Comparison of ENCODE assay signal across 11 cellular contexts in the genomic region with DNA sequence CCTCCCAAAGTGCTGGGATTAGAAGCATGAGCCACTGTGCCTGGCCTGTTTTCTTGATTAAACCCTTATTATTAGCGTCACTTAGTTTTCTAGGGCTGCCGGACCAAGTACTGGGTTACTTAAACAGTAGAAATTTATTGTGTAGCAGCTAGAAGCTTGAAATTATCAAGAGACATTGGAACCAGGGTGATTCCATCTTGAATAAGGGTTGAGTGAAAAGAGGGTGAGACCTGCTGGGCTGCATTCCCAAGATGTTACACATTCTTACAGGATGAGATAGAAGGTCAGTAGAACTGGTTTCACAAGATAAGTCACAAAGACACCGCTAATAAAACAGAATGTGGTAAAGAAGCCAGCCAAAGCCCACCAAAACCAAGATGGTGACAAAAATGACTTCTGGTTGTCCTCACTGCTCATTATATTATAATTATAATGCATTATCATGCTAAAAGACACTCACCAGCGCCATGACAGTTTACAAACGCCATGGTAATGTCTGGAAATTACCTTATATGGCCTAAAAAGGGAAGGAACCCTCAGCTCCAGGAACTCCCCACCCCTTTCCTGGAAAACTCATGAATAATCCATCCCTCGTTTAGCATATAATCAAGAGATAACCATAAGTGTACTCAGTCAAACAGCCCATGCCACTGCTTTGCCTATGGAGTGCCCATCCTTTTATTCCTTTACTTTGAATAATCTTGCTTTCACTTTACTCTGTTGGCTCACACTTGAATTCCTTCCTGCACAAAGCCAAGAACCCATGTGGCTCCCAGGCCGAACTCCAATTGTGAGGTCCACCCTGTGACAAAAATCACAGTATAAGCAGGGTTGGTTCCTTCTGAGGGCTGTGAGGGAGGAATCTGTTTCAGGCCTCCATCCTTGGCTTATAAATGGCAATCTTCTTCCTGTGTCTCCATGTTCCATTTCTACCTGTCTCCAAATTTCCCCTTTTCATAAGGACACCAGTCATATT. TPM values are rescaled to one million over a fixed set of nuclear protein-coding genes. Genes with fewer than 3 reads are reported as not detected.
DNase-seq lines count a peak whose midpoint lies in the region; ATAC-seq and TF ChIP-seq lines count a peak whose summit lies in the region.
"Had no signal": no experiment of that assay in that cellular context is flagged by ENCODE, and none has a peak within 500 bp of the region (broad histone marks: within the 10 kb centered on the region; RNA-seq: fewer than 3 reads in every experiment).

No MANE protein-coding gene starts in this region.

- WGBS in esophagus muscularis mucosa = 77% methylated on average over 7 of the region's 7 CpGs

- ATAC-seq in HG03095 (IDR thresholded peaks at IDR 0.05; ENCODE audit: unreplicated experiment) = no peak

- no peaks in the 10 kb centered on the region for H3K9me3 ChIP-seq in esophagus muscularis mucosa

- CTCF ChIA-PET in HEK293T (lab: Yijun Ruan, JAX) = no interaction called here

- no peak for TF ChIP-seq EP300 in esophagus muscularis mucosa (IDR thresholded peaks at IDR 0.05)

- no peak overlapping the region for H3K4me3 ChIP-seq in esophagus muscularis mucosa

- TF ChIP-seq CTCF in esophagus muscularis mucosa (IDR thresholded peaks at IDR 0.05) = no peak

- POLR2A ChIA-PET in HEK293T (lab: Yijun Ruan, JAX) = no interaction called here

- peak overlapping the region; percentile 55 to 71 (median 66) for H3K27ac ChIP-seq in esophagus muscularis mucosa (replicated peaks in 1 of 4)

- H3K4me1 ChIP-seq in esophagus muscularis mucosa = peaks cover 8 to 32% (median 25%) of the 10 kb centered on the region in 4 donors

- TF ChIP-seq POLR2A in esophagus muscularis mucosa (IDR thresholded peaks at IDR 0.05; ENCODE audit: low read depth) = no peak

- no peaks in the 10 kb centered on the region for H3K36me3 ChIP-seq in esophagus muscularis mucosa

- H3K27me3 ChIP-seq in esophagus muscularis mucosa = no peaks in the 10 kb centered on the region

- intact Hi-C loops in esophagus muscularis mucosa (cut with DNase I) = no loop called here

- peak; percentile 31 for DNase-seq in AG08396 (ENCODE audit: low spot score)
- DNase-seq in M059J (ENCODE audit: low read depth) = peak; percentile 90
- DNase-seq in esophagus muscularis mucosa (ENCODE audit: extremely low spot score) = no peak
- DNase-seq in mucosa of gallbladder (ENCODE audit: low spot score) = peak; percentile 32
- DNase-seq in stimulated activated naive CD4-positive, alpha-beta T cell (lab: John Stamatoyannopoulos, UW) = no peak
- DNase-seq in HEK293T (ENCODE audit: extremely low spot score) = no peak
- no peak for DNase-seq in DMS153 (lab: John Stamatoyannopoulos, UW)
- DNase-seq: activated CD8-positive, alpha-beta memory T cell treated with anti-CD3 and anti-CD28 coated beads for 24 hours; glutamatergic neuron; NCI-H1417 treated with DMSO at 0.1 percent for 48 hours had no signal

TF ChIP-seq in HEK293T, 16 proteins besides CTCF, POLR2A, EP300 and RAD21:
- no peak for TF ChIP-seq FOXA1 (IDR thresholded peaks at IDR 0.05)
- no peak for TF ChIP-seq LEF1 (IDR thresholded peaks at IDR 0.05; ENCODE audit: borderline replicate concordance)
- no peak for TF ChIP-seq FOXK2 (IDR thresholded peaks at IDR 0.05)
- TF ChIP-seq ELF4 (IDR thresholded peaks at IDR 0.05) = no peak
- no peak for TF ChIP-seq SP1 (IDR thresholded peaks at IDR 0.05)
- no peak for TF ChIP-seq CTBP1 (IDR thresholded peaks at IDR 0.05; ENCODE audit: borderline replicate concordance)
- TF ChIP-seq HDGF (IDR thresholded peaks at IDR 0.05; ENCODE audit: borderline replicate concordance) = no peak

RNA-seq across cellular contexts. Expression of a gene that starts 18.9 kb away (rescaled TPM):
- 762 and 1,312 TPM in 2 replicates for total RNA-seq in M059J (2014; rRNA removed; shearing (Covaris generic))
- total RNA-seq in esophagus muscularis mucosa (100 to 1,000 TPM; 409 to 701 (median 677) TPM), mucosa of gallbladder (294 TPM)

Comparison
In these comparisons a context has a peak if more than half of its experiments do, and no peak if none do; other contexts are left out.
1. DNase-seq: peak in AG08396 (single experiment), M059J (single experiment) and mucosa of gallbladder (single experiment); none in esophagus muscularis mucosa (single experiment), stimulated activated naive CD4-positive, alpha-beta T cell (0 of 6), HEK293T (single experiment) and DMS153 (single experiment).